15 cellular contexts compared by ENCODE assay signal in genomic region chr4:10090467-10091250, GRCh38. TPM values are rescaled to one million over a fixed set of nuclear protein-coding genes. Genes with fewer than 3 reads are reported as not detected.
DNase-seq lines count a peak whose midpoint lies in the region; ATAC-seq and TF ChIP-seq lines count a peak whose summit lies in the region.
"Had no signal": no experiment of that assay in that cellular context is flagged by ENCODE, and none has a peak within 500 bp of the region (broad histone marks: within the 10 kb centered on the region; RNA-seq: fewer than 3 reads in every experiment).

No MANE protein-coding gene starts in this region.

- H3K18ac ChIP-seq in H9 (ENCODE audit: insufficient read length, low read depth, low read length): no peak overlapping the region

- H3K4ac ChIP-seq in H9 (ENCODE audit: low read depth, low read length): no peak overlapping the region

- WGBS in H9 (ENCODE audit: extremely low coverage, insufficient read length, low lambda C conversion rate): no CpG with 5 or more reads among the region's 21 CpGs

- no peak overlapping the region for H2BK15ac ChIP-seq in H9 (ENCODE audit: low read depth, low read length)

- no peaks in the 10 kb centered on the region for H3K27me3 ChIP-seq in AG04450 (ENCODE audit: control insufficient read depth, insufficient read depth, low read length)
- H3K27me3 ChIP-seq in H9 (ENCODE audit: insufficient read depth, low read length): no peaks in the 10 kb centered on the region
- H3K27me3 ChIP-seq in duodenal mucosa (ENCODE audit: control insufficient read depth in 1 of 2, insufficient read depth in 2 of 2, low read length in 2 of 2): no peaks in the 10 kb centered on the region
- H3K27me3 ChIP-seq: pancreas had no signal

- H4K5ac ChIP-seq in H9 (ENCODE audit: insufficient read length, low read depth, low read length): no peak overlapping the region

- H3K4me1 Mint-ChIP-seq in H9 (peaks cover 22 to 27% of the 10 kb centered on the region in 2 experiments), nephron progenitor cell (peaks cover 39% of the 10 kb centered on the region)

- H3K9me3 ChIP-seq in AG04450 (ENCODE audit: control insufficient read depth, insufficient read depth, low read length) (no peaks in the 10 kb centered on the region; the same call in 1 of the 2 replicates), H9 (ENCODE audit: control insufficient read depth, low read depth, low read length) (no peaks in the 10 kb centered on the region), duodenal mucosa (ENCODE audit: control insufficient read depth in 1 of 2, low read length in 2 of 2) (no peaks in the 10 kb centered on the region)
- H3K9me3 ChIP-seq: pancreas had no signal

- H4K8ac ChIP-seq in H9 (replicated peaks; ENCODE audit: insufficient read length, low read depth, low read length): no peak overlapping the region

- no peak overlapping the region for H2AK5ac ChIP-seq in H9 (ENCODE audit: insufficient read length, low read length)

- no peak overlapping the region for H3K56ac ChIP-seq in H9 (ENCODE audit: insufficient read length, low read depth, low read length)

- H3K79me2 ChIP-seq in H9 (ENCODE audit: insufficient read depth, low read length): peaks cover 7% of the 10 kb centered on the region; the same call in 1 of the 2 replicates

- no peaks in the 10 kb centered on the region for H3K9me3 Mint-ChIP-seq in H9
- no peaks in the 10 kb centered on the region for H3K9me3 Mint-ChIP-seq in nephron progenitor cell

- H3K79me1 ChIP-seq in H9 (ENCODE audit: insufficient read depth, low read depth, low read length, poor library complexity, severe bottlenecking): no peaks in the 10 kb centered on the region

- no peak overlapping the region for H3K14ac ChIP-seq in H9 (ENCODE audit: insufficient read depth, low read length)

- no peak overlapping the region for H4K91ac ChIP-seq in H9 (ENCODE audit: insufficient read length, low read depth, low read length)

- POLR2A ChIA-PET in AG04450 (lab: Yijun Ruan, JAX): interaction anchor here (0.9 kb wide), 1 partner anchor 10 kb away, joined by 3 read pairs; no protein-coding TSS in a partner anchor

- no peak overlapping the region for H3K4me3 Mint-ChIP-seq in H9
- H3K4me3 Mint-ChIP-seq in nephron progenitor cell: no peak overlapping the region

- no peaks in the 10 kb centered on the region; the same call in 1 of the 2 replicates for H3K27me3 Mint-ChIP-seq in H9 (ENCODE audit: low read depth)
- no peaks in the 10 kb centered on the region for H3K27me3 Mint-ChIP-seq in nephron progenitor cell (ENCODE audit: low read depth, poor library complexity)

- peaks cover 68 to 93% of the 10 kb centered on the region in 2 donors for H3K36me3 ChIP-seq in duodenal mucosa (ENCODE audit: control insufficient read depth in 1 of 2, insufficient read depth in 2 of 2, low read length in 2 of 2)

- H3K23ac ChIP-seq in H9 (ENCODE audit: insufficient read length, low read depth, low read length): no peak overlapping the region

- H2BK20ac ChIP-seq in H9 (ENCODE audit: low read depth, low read length, poor library complexity, severe bottlenecking): no peak overlapping the region

- ATAC-seq in GM18868 (IDR thresholded peaks at IDR 0.05; ENCODE audit: unreplicated experiment) (no peak), HG03460 (IDR thresholded peaks at IDR 0.05; ENCODE audit: unreplicated experiment) (no peak)
- ATAC-seq: pancreas had no signal

- peak overlapping the region; percentile 31 for H3K27ac ChIP-seq in AG04450 (ENCODE audit: low read depth, low read length)
- H3K27ac ChIP-seq in H9 (ENCODE audit: insufficient read length, low read depth, low read length): no peak overlapping the region
- peak overlapping the region; percentile 5 for H3K27ac ChIP-seq in duodenal mucosa (ENCODE audit: low read depth, low read length)

- H3K36me3 Mint-ChIP-seq in H9 (ENCODE audit: insufficient read depth in 1 of 3, low read depth in 3 of 3): peaks cover 61 to 98% (median 97%) of the 10 kb centered on the region in 3 experiments
- H3K36me3 Mint-ChIP-seq in nephron progenitor cell (ENCODE audit: low read depth): peaks cover 66% of the 10 kb centered on the region

- no peak overlapping the region for H3T11ph ChIP-seq in H9 (ENCODE audit: low read length)

- H3K4me1 ChIP-seq in H9 (ENCODE audit: insufficient read depth, low read length) (no peaks in the 10 kb centered on the region; the same call in 1 of the 2 replicates), duodenal mucosa (ENCODE audit: control insufficient read depth in 1 of 2, insufficient read depth in 2 of 2, low read length in 2 of 2) (peaks cover 48 to 65% of the 10 kb centered on the region in 2 donors)

- H3K27ac Mint-ChIP-seq in H9: peak overlapping the region in 2 of 3 experiments; percentile 28 to 70; a peak in 3 of 7 replicates
- H3K27ac Mint-ChIP-seq in nephron progenitor cell: peak overlapping the region; percentile 68

- no peak overlapping the region for H2AFZ ChIP-seq in H9 (ENCODE audit: low read length)

- H2BK5ac ChIP-seq in H9 (ENCODE audit: insufficient read length, low read length): no peak overlapping the region

- CTCF ChIA-PET in AG04450 (lab: Charles Lee): no interaction called here

- no peaks in the 10 kb centered on the region for H3K23me2 ChIP-seq in H9 (ENCODE audit: insufficient read length, low read depth, low read length, poor library complexity, severe bottlenecking)

- no peak overlapping the region for H3K4me2 ChIP-seq in H9 (ENCODE audit: insufficient read depth, insufficient read length, low read length)

- H4K20me1 ChIP-seq in H9 (ENCODE audit: control insufficient read depth, insufficient read depth, insufficient read length): no peaks in the 10 kb centered on the region

- no peak overlapping the region for H2BK120ac ChIP-seq in H9 (ENCODE audit: low read depth, low read length, poor library complexity, severe bottlenecking)

- H2BK12ac ChIP-seq in H9 (ENCODE audit: insufficient read length, low read depth, low read length): no peak overlapping the region

- DNase-seq in AG04450 (ENCODE audit: low read depth, low spot score): no peak
- DNase-seq in H9: no peak
- DNase-seq in nephron progenitor cell: no peak
- no peak for DNase-seq in MV-4-11 (lab: John Stamatoyannopoulos, UW)
- DNase-seq in islet precursor cell: no peak
- DNase-seq: activated CD4-positive, alpha-beta T cell treated with anti-CD3 and anti-CD28 coated beads for 4 hours; AML-193; cortex of kidney; NCI-H1092; NCI-H226; stimulated activated CD4-positive, alpha-beta T cell treated with anti-CD3 and anti-CD28 coated beads, Interleukin-15, amount 100 ng/mL, for 24 hours had no signal

- no peak overlapping the region for H3K4me3 ChIP-seq in AG04450 (ENCODE audit: low read depth, low read length)
- no peak overlapping the region for H3K4me3 ChIP-seq in duodenal mucosa (ENCODE audit: low read depth in 1 of 2, low read length in 2 of 2)
- H3K4me3 ChIP-seq: pancreas had no signal

- no peak overlapping the region for H3K9ac ChIP-seq in H9 (ENCODE audit: extremely low read depth, insufficient read length, low read length)
- H3K9ac ChIP-seq in duodenal mucosa (ENCODE audit: low read depth in 1 of 2, low read length in 2 of 2): peak overlapping the region in 1 of 2 donors; percentile 44

- TF ChIP-seq CTCF in AG04450 (IDR thresholded peaks at IDR 0.05; ENCODE audit: low read depth, low read length) (no peak), H9 (conservative IDR thresholded peaks at IDR 0.05) (no peak), nephron progenitor cell (IDR thresholded peaks at IDR 0.05) (no peak)

RNA-seq across cellular contexts. Expression of gene WDR1, which starts 25.9 kb away (rescaled TPM):
- polyA plus RNA-seq in AG04450 (2011; rRNA removed): 722 and 735 TPM in 2 replicates
- 648 and 799 TPM in 2 replicates for polyA minus RNA-seq in AG04450 (2011; rRNA and poly(A)+ RNA removed)
- total RNA-seq in H9 (2021): 366 and 367 TPM in 2 replicates
